In genomic region chr11:76239483-76240142, GRCh38 we compare ENCODE assay signal across 23 cellular contexts.
"Had no signal": no experiment of that assay in that cellular context is flagged by ENCODE, and none has a peak within 500 bp of the region (broad histone marks: within the 10 kb centered on the region; RNA-seq: fewer than 3 reads in every experiment).

No MANE protein-coding gene starts in this region.

- DNase-seq: activated CD4-positive, alpha-beta T cell treated with anti-CD3 and anti-CD28 coated beads for 48 hours; activated CD4-positive, alpha-beta T cell treated with anti-CD3 and anti-CD28 coated beads, Interleukin-2, amount 50 U/mL, for 4 hours; activated CD4-positive, CD25-positive, alpha-beta regulatory T cell treated with anti-CD3 and anti-CD28 coated beads, Interleukin-2, amount 50 U/mL, for 72 hours; activated CD8-positive, alpha-beta memory T cell treated with anti-CD3 and anti-CD28 coated beads, Interleukin-2, amount 50 U/mL, for 48 hours; activated CD8-positive, alpha-beta T cell treated with anti-CD3 and anti-CD28 coated beads, Interleukin-2, amount 10 ng/mL, durations not matched to agents 7 days and 5 days; activated naive CD4-positive, alpha-beta T cell treated with anti-CD3 and anti-CD28 coated beads, Interleukin-2, amount 50 U/mL, for 16 hours; activated naive CD8-positive, alpha-beta T cell treated with anti-CD3 and anti-CD28 coated beads, Interleukin-2, amount 10 ng/mL, durations not matched to agents 7 days and 5 days; activated T-cell treated with anti-CD3 and anti-CD28 coated beads, Interleukin-2, amount 50 U/mL, for 1 hour; adrenal gland; anterior cingulate cortex; caudate nucleus; MG63; NCI-H1105; NCI-H1436; NCI-H1694 treated with DMSO at 0.1 percent for 48 hours; NCI-H2081; NCI-H446 had no signal

- H3K36me3 ChIP-seq: adrenal gland, breast epithelium, MG63, Peyer's patch had no signal

- H3K4me1 ChIP-seq: breast epithelium had no signal

- H3K27me3 ChIP-seq: adrenal gland, breast epithelium, MG63, Peyer's patch had no signal

- ATAC-seq: activated CD8-positive, alpha-beta T cell treated with anti-CD3 and anti-CD28 coated beads, Interleukin-2, amount 10 ng/mL, durations not matched to agents 7 days and 5 days; WTC11 had no signal

- H3K9me3 Mint-ChIP-seq: activated naive CD8-positive, alpha-beta T cell treated with anti-CD3 and anti-CD28 coated beads, Interleukin-2, amount 10 ng/mL, durations not matched to agents 7 days and 5 days; T-helper 1 cell treated with Interleukin-12 subunit alpha and Interleukin-12 subunit beta and Interleukin-4 antibody, amounts not matched to agents 30 μg/mL and 1 μg/mL, for 36 hours; WTC11 had no signal

- H3K36me3 Mint-ChIP-seq: WTC11 had no signal

- H3K27me3 Mint-ChIP-seq: activated naive CD8-positive, alpha-beta T cell treated with anti-CD3 and anti-CD28 coated beads, Interleukin-2, amount 10 ng/mL, durations not matched to agents 7 days and 5 days had no signal

- H3K4me3 Mint-ChIP-seq: activated CD8-positive, alpha-beta T cell treated with anti-CD3 and anti-CD28 coated beads, Interleukin-2, amount 10 ng/mL, durations not matched to agents 7 days and 5 days; activated naive CD8-positive, alpha-beta T cell treated with anti-CD3 and anti-CD28 coated beads, Interleukin-2, amount 10 ng/mL, durations not matched to agents 7 days and 5 days; T-helper 1 cell treated with Interleukin-12 subunit alpha and Interleukin-12 subunit beta and Interleukin-4 antibody, amounts not matched to agents 30 μg/mL and 1 μg/mL, for 36 hours; WTC11 had no signal

- H3K27ac Mint-ChIP-seq: activated CD8-positive, alpha-beta T cell treated with anti-CD3 and anti-CD28 coated beads, Interleukin-2, amount 10 ng/mL, durations not matched to agents 7 days and 5 days; activated naive CD8-positive, alpha-beta T cell treated with anti-CD3 and anti-CD28 coated beads, Interleukin-2, amount 10 ng/mL, durations not matched to agents 7 days and 5 days; T-helper 1 cell treated with Interleukin-12 subunit alpha and Interleukin-12 subunit beta and Interleukin-4 antibody, amounts not matched to agents 30 μg/mL and 1 μg/mL, for 36 hours; WTC11 had no signal

- H3K27ac ChIP-seq: adrenal gland, breast epithelium, KMS-11, Peyer's patch, RWPE1 had no signal

- H3K4me3 ChIP-seq: adrenal gland, breast epithelium, MG63, Peyer's patch had no signal

- H3K9me3 ChIP-seq: adrenal gland, breast epithelium, MG63, Peyer's patch had no signal
